In the genomic region with DNA sequence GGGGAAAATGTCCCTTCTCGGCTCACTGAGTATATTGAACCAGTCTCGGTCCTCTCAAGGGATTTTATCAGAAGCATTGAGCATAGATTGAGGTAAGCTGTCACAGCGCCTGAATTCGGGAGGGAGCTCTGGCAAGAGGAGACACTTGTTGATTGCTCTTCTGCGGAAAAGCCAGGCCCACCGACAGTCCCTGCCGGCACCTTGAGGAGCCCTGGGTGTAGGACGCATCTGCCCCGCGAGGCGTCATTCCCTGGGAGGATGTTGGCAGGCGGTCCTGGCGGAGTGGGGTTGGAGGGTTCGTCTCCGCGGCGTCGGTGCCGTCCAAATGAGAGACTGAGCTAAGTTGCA, we compare ENCODE assay signal across 8 cellular contexts. TPM values are rescaled to one million over a fixed set of nuclear protein-coding genes. Genes with fewer than 3 reads are reported as not detected.
DNase-seq lines count a peak whose midpoint lies in the region; ATAC-seq and TF ChIP-seq lines count a peak whose summit lies in the region.

No MANE protein-coding gene starts in this region.

- H3K9me3 Mint-ChIP-seq in CD4-positive, alpha-beta memory T cell, result no peaks in the 10 kb centered on the region
- H3K9me3 Mint-ChIP-seq in chondrocyte (ENCODE audit: low read depth), result no peaks in the 10 kb centered on the region

- H3K36me3 Mint-ChIP-seq in CD4-positive, alpha-beta memory T cell, result peaks cover 4 to 15% of the 10 kb centered on the region in 2 donors
- H3K36me3 Mint-ChIP-seq in chondrocyte (ENCODE audit: low read depth), result no peaks in the 10 kb centered on the region

- no peak for ATAC-seq in HG03135 (IDR thresholded peaks at IDR 0.05; ENCODE audit: unreplicated experiment)

- POLR2A ChIA-PET in CD4-positive, alpha-beta memory T cell (lab: Charles Lee; ENCODE audit: partially characterized antibody), result interaction anchor here (1.0 to 2.2 kb wide), 5 partner anchors 9 to 71 kb away, joined by 3 to 23 read pairs (median 5); a partner anchor contains a TSS

- peak overlapping the region in 6 of 7 donors; percentile 76 to 92 (median 86) for H3K27ac Mint-ChIP-seq in CD4-positive, alpha-beta memory T cell
- peak overlapping the region; percentile 85 for H3K27ac Mint-ChIP-seq in chondrocyte (ENCODE audit: unreplicated experiment)

- H3K27me3 Mint-ChIP-seq in CD4-positive, alpha-beta memory T cell, result no peaks in the 10 kb centered on the region
- H3K27me3 Mint-ChIP-seq in chondrocyte (ENCODE audit: low read depth), result no peaks in the 10 kb centered on the region

- no peaks in the 10 kb centered on the region for H3K36me3 ChIP-seq in CD4-positive, alpha-beta memory T cell (ENCODE audit: insufficient read depth, low read length)
- no peaks in the 10 kb centered on the region for H3K36me3 ChIP-seq in kidney epithelial cell (ENCODE audit: control insufficient read depth, insufficient read depth, low read length)

- H3K27ac ChIP-seq in CD4-positive, alpha-beta memory T cell (ENCODE audit: low read depth, low read length), result peak overlapping the region; percentile 63

- peak overlapping the region; percentile 74 to 99 for H3K4me3 ChIP-seq in CD4-positive, alpha-beta memory T cell (ENCODE audit: low read length in 2 of 2)
- peak overlapping the region; percentile 81 for H3K4me3 ChIP-seq in WI38 (ENCODE audit: low read depth, low read length)
- peak overlapping the region; percentile 83 for H3K4me3 ChIP-seq in kidney epithelial cell (ENCODE audit: low read depth, low read length)

- H3K27me3 ChIP-seq in CD4-positive, alpha-beta memory T cell (ENCODE audit: insufficient read depth, low read length), result no peaks in the 10 kb centered on the region
- H3K27me3 ChIP-seq in kidney epithelial cell (ENCODE audit: control insufficient read depth, insufficient read depth, low read length), result no peaks in the 10 kb centered on the region

- intact Hi-C loops in CD4-positive, alpha-beta memory T cell (cut with micrococcal nuclease), result no loop called here

- CTCF ChIA-PET in CD4-positive, alpha-beta memory T cell (lab: Charles Lee; ENCODE audit: partially characterized antibody), result interaction anchor here (1.0 to 2.7 kb wide), 4 partner anchors 18 to 184 kb away, joined by 3 to 14 read pairs (median 4); a partner anchor contains a TSS

- H3K4me1 ChIP-seq in CD4-positive, alpha-beta memory T cell (ENCODE audit: insufficient read depth, low read length), result peaks cover 45% of the 10 kb centered on the region

- DNase-seq in CD4-positive, alpha-beta memory T cell, result peak; percentile 10 to 61 (median 22)
- peak; percentile 18 for DNase-seq in HT1080 (ENCODE audit: low read depth)
- no peak for DNase-seq in chondrocyte (ENCODE audit: low spot score)
- DNase-seq in kidney epithelial cell (ENCODE audit: low read depth), result no peak
- DNase-seq in stimulated activated CD4-positive, alpha-beta T cell treated with anti-CD3 and anti-CD28 coated beads, Interleukin-12 subunit alpha, Interleukin-12 subunit beta, amount 100 ng/mL, for 24 hours (ENCODE audit: low read depth in 2 of 2), result peak; percentile 11 to 23
- no peak for DNase-seq in putamen (ENCODE audit: low spot score)

- peak overlapping the region; percentile 98 to 100 (median 99) for H3K4me3 Mint-ChIP-seq in CD4-positive, alpha-beta memory T cell
- H3K4me3 Mint-ChIP-seq in chondrocyte (ENCODE audit: unreplicated experiment), result peak overlapping the region; percentile 91

- TF ChIP-seq CTCF in WI38 (IDR thresholded peaks at IDR 0.05; ENCODE audit: low read depth, low read length) (no peak), chondrocyte (IDR thresholded peaks at IDR 0.05) (no peak), kidney epithelial cell (IDR thresholded peaks at IDR 0.05; ENCODE audit: insufficient read depth, low read length, poor library complexity, severe bottlenecking) (no peak)

- no peaks in the 10 kb centered on the region for H3K9me3 ChIP-seq in CD4-positive, alpha-beta memory T cell (ENCODE audit: control insufficient read depth in 1 of 2, low read length in 2 of 2)

- H3K4me1 Mint-ChIP-seq in CD4-positive, alpha-beta memory T cell, result peaks cover 28 to 66% (median 47%) of the 10 kb centered on the region in 4 donors
- peaks cover 35% of the 10 kb centered on the region for H3K4me1 Mint-ChIP-seq in chondrocyte (ENCODE audit: low read depth)

RNA-seq across cellular contexts. Expression of a gene that starts 0.8 kb away (rescaled TPM):
- 100 to 1,000 TPM; 126 to 136 TPM for total RNA-seq in CD4-positive, alpha-beta memory T cell
- polyA plus RNA-seq in CD4-positive, alpha-beta memory T cell, result 10 to 100 TPM; 56.2 to 61.1 TPM
- total RNA-seq in HT1080 (2014; rRNA removed; shearing (Covaris generic)), result 25.2 and 33.9 TPM in 2 replicates
- 31.4 and 39.4 TPM in 2 replicates for polyA plus RNA-seq in HT1080 (2015; cell fraction: cytosol; rRNA removed)
- 59.8 and 79.4 TPM in 2 replicates for polyA plus RNA-seq in HT1080 (2015; cell fraction: nucleus; rRNA removed)
- total RNA-seq in chondrocyte, result 72.5 to 84.4 TPM (median 78.8 TPM) in 3 replicates
- 20.0 and 20.9 TPM in 2 replicates for total RNA-seq in kidney epithelial cell

RNA-seq across cellular contexts. Expression of a gene that starts 4.4 kb away (rescaled TPM):
- total RNA-seq in CD4-positive, alpha-beta memory T cell, result 10 to 100 TPM; 12.8 to 12.9 TPM
- polyA plus RNA-seq in CD4-positive, alpha-beta memory T cell, result 1 to 10 TPM; 3.3 to 4.7 TPM
- 13.7 and 17.6 TPM in 2 replicates for total RNA-seq in HT1080 (2014; rRNA removed; shearing (Covaris generic))
- polyA plus RNA-seq in HT1080 (2015; cell fraction: cytosol; rRNA removed), result 10.3 and 15.0 TPM in 2 replicates
- polyA plus RNA-seq in HT1080 (2015; cell fraction: nucleus; rRNA removed), result 7.5 TPM in 2 replicates
- total RNA-seq in chondrocyte (15.3 to 15.4 TPM (median 15.3 TPM) in 3 replicates), kidney epithelial cell (9.5 and 10.1 TPM in 2 replicates)

Comparison
In these comparisons a context has a peak if more than half of its experiments do, and no peak if none do; other contexts are left out.
1. DNase-seq: peak in CD4-positive, alpha-beta memory T cell (5 of 5), HT1080 (single experiment) and stimulated activated CD4-positive, alpha-beta T cell treated with anti-CD3 and anti-CD28 coated beads, Interleukin-12 subunit alpha, Interleukin-12 subunit beta, amount 100 ng/mL, for 24 hours (2 of 2); none in chondrocyte (single experiment), kidney epithelial cell (single experiment) and putamen (single experiment).
2. Peak in every context shown above with its lines, with median percentiles within 50 percentile points of each other: H3K4me3 ChIP-seq.